Comparison of ENCODE assay signal across 14 cellular contexts in the genomic region with DNA sequence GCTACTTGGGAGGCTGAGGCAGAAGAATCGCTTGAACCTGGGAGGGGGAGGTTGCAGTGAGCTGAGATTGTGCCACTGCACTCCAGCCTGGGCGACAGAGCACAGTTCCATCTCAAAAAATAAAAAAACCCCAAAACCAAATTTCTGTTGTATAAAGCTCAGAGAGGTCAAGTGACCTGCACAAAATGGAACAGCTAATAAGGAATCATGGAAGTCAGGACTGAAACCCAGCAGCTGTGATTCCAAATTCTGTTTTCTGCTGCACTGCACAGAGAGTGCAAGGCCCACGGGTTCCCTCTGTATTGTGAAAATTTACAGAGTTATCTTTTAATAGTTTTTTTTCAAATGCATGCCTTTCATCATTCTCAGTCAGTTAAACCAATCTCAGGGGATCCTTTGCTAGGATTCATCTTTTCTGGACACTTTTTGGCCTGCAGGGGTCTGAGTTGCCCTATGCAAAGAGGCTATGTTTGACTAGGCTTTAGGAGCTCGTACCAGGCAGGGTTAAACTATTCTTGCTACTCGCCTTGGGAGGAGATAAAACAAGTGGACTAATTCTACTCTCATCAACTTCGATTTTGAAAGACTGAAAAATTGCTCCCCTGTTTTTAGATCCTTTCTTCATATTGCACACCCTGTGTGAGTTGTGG. TPM values are rescaled to one million over a fixed set of nuclear protein-coding genes. Genes with fewer than 3 reads are reported as not detected.
DNase-seq lines count a peak whose midpoint lies in the region; ATAC-seq and TF ChIP-seq lines count a peak whose summit lies in the region.
"Had no signal": no experiment of that assay in that cellular context is flagged by ENCODE, and none has a peak within 500 bp of the region (broad histone marks: within the 10 kb centered on the region; RNA-seq: fewer than 3 reads in every experiment).

No MANE protein-coding gene starts in this region.

- H3K79me2 ChIP-seq in GM23338 (replicated peaks; ENCODE audit: insufficient read depth) (no peaks in the 10 kb centered on the region), OCI-LY1 (ENCODE audit: insufficient read depth, low read length) (no peaks in the 10 kb centered on the region)

- H3K36me3 ChIP-seq in GM23338 (ENCODE audit: insufficient read depth) (no peaks in the 10 kb centered on the region), OCI-LY1 (ENCODE audit: insufficient read depth, low read length) (no peaks in the 10 kb centered on the region)
- H3K36me3 ChIP-seq: HAP-1, SJSA1 had no signal

- H3K4me1 ChIP-seq in GM23338 (ENCODE audit: insufficient read depth) (no peaks in the 10 kb centered on the region), OCI-LY1 (ENCODE audit: insufficient read depth, low read length, severe bottlenecking) (peaks cover 4% of the 10 kb centered on the region)
- H3K4me1 ChIP-seq: BLaER1 treated with 17β-estradiol and CSF1 and Interleukin-3, amounts not matched to agents 10 nM and 100 nM; HAP-1; SJSA1 had no signal

- DNase-seq in GM23338 (ENCODE audit: low spot score) (no peak), cerebellar cortex (ENCODE audit: low spot score) (peak; percentile 14), retinal pigment epithelial cell (ENCODE audit: low read depth) (no peak), GM13977 (ENCODE audit: low spot score) (no peak), globus pallidus (ENCODE audit: low spot score) (no peak), T-helper 9 cell (no peak)
- DNase-seq: NCI-H1092, NCI-H1694, NCI-H446, NCI-H748 treated with DMSO at 0.1 percent for 48 hours had no signal

- H3K4me3 ChIP-seq in GM23338 (no peak overlapping the region), OCI-LY1 (ENCODE audit: low read depth, low read length, poor library complexity, severe bottlenecking) (no peak overlapping the region), retinal pigment epithelial cell (ENCODE audit: low read length) (no peak overlapping the region)
- H3K4me3 ChIP-seq: BLaER1 treated with 17β-estradiol and CSF1 and Interleukin-3, amounts not matched to agents 10 nM and 100 nM; HAP-1; SJSA1 had no signal

- H3K9me2 ChIP-seq in GM23338 (ENCODE audit: insufficient read depth) (no peaks in the 10 kb centered on the region), OCI-LY1 (ENCODE audit: low read depth, low read length) (no peaks in the 10 kb centered on the region)

- peaks cover 8% of the 10 kb centered on the region; the same call in 2 of the 3 replicates for H3K36me3 Mint-ChIP-seq in GM23338 (ENCODE audit: low read depth)

- H3F3A ChIP-seq in GM23338 (replicated peaks; ENCODE audit: low read depth), result no peaks in the 10 kb centered on the region
- no peaks in the 10 kb centered on the region for H3F3A ChIP-seq in OCI-LY1 (ENCODE audit: insufficient read depth, low read length)

- ATAC-seq in GM23338, result no peak; the same call in 2 of the 3 replicates

- H4K20me1 ChIP-seq in GM23338 (replicated peaks; ENCODE audit: insufficient read depth), result no peaks in the 10 kb centered on the region
- no peaks in the 10 kb centered on the region for H4K20me1 ChIP-seq in OCI-LY1 (ENCODE audit: insufficient read depth, low read length)
- H4K20me1 ChIP-seq: BLaER1 treated with 17β-estradiol and CSF1 and Interleukin-3, amounts not matched to agents 10 nM and 100 nM had no signal

- no peak overlapping the region for H3K27ac Mint-ChIP-seq in GM23338

- no peak overlapping the region for H2AFZ ChIP-seq in GM23338
- no peak overlapping the region for H2AFZ ChIP-seq in OCI-LY1 (ENCODE audit: low read length)

- H3K9me3 ChIP-seq in OCI-LY1 (ENCODE audit: low read length), result no peaks in the 10 kb centered on the region
- H3K9me3 ChIP-seq: HAP-1 had no signal

- in situ Hi-C loops in GM13977 (cut with MboI; ENCODE audit: low pct_unique_long_range_greater_than_20kb, low sequenced_read_pairs, unreplicated experiment), result no loop called here

- H3K27me3 ChIP-seq in GM23338 (ENCODE audit: insufficient read depth) (no peaks in the 10 kb centered on the region), OCI-LY1 (ENCODE audit: insufficient read depth, low read length) (no peaks in the 10 kb centered on the region)
- H3K27me3 ChIP-seq: BLaER1 treated with 17β-estradiol and CSF1 and Interleukin-3, amounts not matched to agents 10 nM and 100 nM had no signal

- H3K9me3 Mint-ChIP-seq in GM23338, result peaks cover 17% of the 10 kb centered on the region; the same call in 2 of the 3 replicates

- no peak overlapping the region for H3K4me3 Mint-ChIP-seq in GM23338

- H3K9ac ChIP-seq in OCI-LY1 (ENCODE audit: low read length), result no peak overlapping the region
- H3K9ac ChIP-seq: BLaER1 treated with 17β-estradiol and CSF1 and Interleukin-3, amounts not matched to agents 10 nM and 100 nM had no signal

- H3K27ac ChIP-seq in GM23338 (ENCODE audit: low read depth) (no peak overlapping the region), OCI-LY1 (ENCODE audit: low read depth, low read length, poor library complexity, severe bottlenecking) (no peak overlapping the region)
- H3K27ac ChIP-seq: BLaER1 treated with 17β-estradiol and CSF1 and Interleukin-3, amounts not matched to agents 10 nM and 100 nM; SJSA1 had no signal

- H3K4me2 ChIP-seq in GM23338 (no peak overlapping the region), OCI-LY1 (ENCODE audit: low read length) (no peak overlapping the region)
- H3K4me2 ChIP-seq: BLaER1 treated with 17β-estradiol and CSF1 and Interleukin-3, amounts not matched to agents 10 nM and 100 nM had no signal

- H3K4me1 Mint-ChIP-seq in GM23338, result no peaks in the 10 kb centered on the region

- H3K27me3 Mint-ChIP-seq in GM23338 (ENCODE audit: insufficient read depth, low read depth, poor library complexity), result peaks cover 1% of the 10 kb centered on the region

- TF ChIP-seq CTCF in GM23338 (conservative IDR thresholded peaks at IDR 0.05; ENCODE audit: low read depth in 2 of 2) (peak; percentile 44 to 52), OCI-LY1 (IDR thresholded peaks at IDR 0.05; ENCODE audit: low read length) (peak; percentile 13; the same call in 1 of the 2 replicates), retinal pigment epithelial cell (conservative IDR thresholded peaks at IDR 0.05; ENCODE audit: low read depth, low read length) (peak; percentile 3), GM13977 (IDR thresholded peaks at IDR 0.05; ENCODE audit: extremely low read depth, insufficient read depth, missing control alignments) (no peak)

TF ChIP-seq in GM23338, 12 proteins besides CTCF, POLR2A, EP300 and RAD21 (continues in another document):
- no peak for TF ChIP-seq ZNF331 (CRISPR knock-in tag; IDR thresholded peaks at IDR 0.05; ENCODE audit: low read depth)

RNA-seq across cellular contexts. Expression of a gene that starts 26.1 kb away (rescaled TPM):
- 64.4 and 64.5 TPM in 2 replicates for total RNA-seq in GM23338 (2014; rRNA removed; shearing (Covaris generic))
- polyA plus RNA-seq in GM23338 (2016; fragmentation: Nextera tagmentation; extraction: Ambion mirVana), result 31.1 and 33.0 TPM in 2 replicates

RNA-seq across cellular contexts. Expression of a gene that starts 45.7 kb away (rescaled TPM):
- total RNA-seq in GM23338 (2014; rRNA removed; shearing (Covaris generic)), result 10.7 and 12.6 TPM in 2 replicates
- 5.8 and 7.5 TPM in 2 replicates for polyA plus RNA-seq in GM23338 (2016; fragmentation: Nextera tagmentation; extraction: Ambion mirVana)

RNA-seq across cellular contexts. Expression of a gene that starts 50.2 kb away (rescaled TPM):
- total RNA-seq in GM23338 (2014; rRNA removed; shearing (Covaris generic)), result 52.9 and 61.5 TPM in 2 replicates
- 16.0 and 17.4 TPM in 2 replicates for polyA plus RNA-seq in GM23338 (2016; fragmentation: Nextera tagmentation; extraction: Ambion mirVana)
